16 cellular contexts compared by ENCODE assay signal in genomic region chr2:30172622-30173021, GRCh38. TPM values are rescaled to one million over a fixed set of nuclear protein-coding genes. Genes with fewer than 3 reads are reported as not detected.
DNase-seq lines count a peak whose midpoint lies in the region; ATAC-seq and TF ChIP-seq lines count a peak whose summit lies in the region.
"Had no signal": no experiment of that assay in that cellular context is flagged by ENCODE, and none has a peak within 500 bp of the region (broad histone marks: within the 10 kb centered on the region; RNA-seq: fewer than 3 reads in every experiment).

No MANE protein-coding gene starts in this region.

- no peaks in the 10 kb centered on the region for H3K9me3 Mint-ChIP-seq in CD4-positive, alpha-beta T cell
- H3K9me3 Mint-ChIP-seq in naive thymus-derived CD4-positive, alpha-beta T cell: peaks cover 0 to 26% (median 0%) of the 10 kb centered on the region in 11 donors
- no peaks in the 10 kb centered on the region for H3K9me3 Mint-ChIP-seq in activated T-cell treated with anti-CD3 and anti-CD28 coated beads, Interleukin-2, amount 50 U/mL, for 24 hours

- no peak overlapping the region for H3K4me3 Mint-ChIP-seq in CD4-positive, alpha-beta T cell
- no peak overlapping the region for H3K4me3 Mint-ChIP-seq in T-helper 17 cell
- H3K4me3 Mint-ChIP-seq in naive thymus-derived CD4-positive, alpha-beta T cell: no peak overlapping the region
- no peak overlapping the region for H3K4me3 Mint-ChIP-seq in activated T-cell treated with anti-CD3 and anti-CD28 coated beads, Interleukin-2, amount 50 U/mL, for 24 hours
- H3K4me3 Mint-ChIP-seq: CD4-positive, CD25-positive, alpha-beta regulatory T cell had no signal

- no peak overlapping the region for H3K4me3 ChIP-seq in naive thymus-derived CD4-positive, alpha-beta T cell (ENCODE audit: low read length)
- H3K4me3 ChIP-seq: GM23248, HAP-1 had no signal

- POLR2A ChIA-PET in CD4-positive, alpha-beta T cell (lab: Charles Lee): no interaction called here
- POLR2A ChIA-PET in naive thymus-derived CD4-positive, alpha-beta T cell (lab: Charles Lee): no interaction called here

- no peaks in the 10 kb centered on the region for H3K27me3 ChIP-seq in CD4-positive, alpha-beta T cell (ENCODE audit: control insufficient read depth, insufficient read depth, low read length)
- no peaks in the 10 kb centered on the region for H3K27me3 ChIP-seq in naive thymus-derived CD4-positive, alpha-beta T cell (ENCODE audit: control insufficient read depth in 2 of 2, insufficient read depth in 2 of 2, low read length in 2 of 2)
- H3K27me3 ChIP-seq: BE2C had no signal

- H3K36me3 Mint-ChIP-seq in CD4-positive, alpha-beta T cell (ENCODE audit: low read depth): no peaks in the 10 kb centered on the region
- peaks cover 12% of the 10 kb centered on the region for H3K36me3 Mint-ChIP-seq in T-helper 17 cell (ENCODE audit: low read depth)
- H3K36me3 Mint-ChIP-seq in naive thymus-derived CD4-positive, alpha-beta T cell: peaks cover 0 to 10% (median 0%) of the 10 kb centered on the region in 5 donors
- no peaks in the 10 kb centered on the region for H3K36me3 Mint-ChIP-seq in activated T-cell treated with anti-CD3 and anti-CD28 coated beads, Interleukin-2, amount 50 U/mL, for 24 hours (ENCODE audit: low read depth)

- H3K4me1 Mint-ChIP-seq in CD4-positive, alpha-beta T cell (ENCODE audit: low read depth): no peaks in the 10 kb centered on the region
- H3K4me1 Mint-ChIP-seq in T-helper 17 cell: peaks cover 22% of the 10 kb centered on the region
- peaks cover 0 to 5% (median 0%) of the 10 kb centered on the region in 7 donors for H3K4me1 Mint-ChIP-seq in naive thymus-derived CD4-positive, alpha-beta T cell
- no peaks in the 10 kb centered on the region for H3K4me1 Mint-ChIP-seq in activated T-cell treated with anti-CD3 and anti-CD28 coated beads, Interleukin-2, amount 50 U/mL, for 24 hours (ENCODE audit: low read depth)

- H3K27me3 Mint-ChIP-seq in CD4-positive, alpha-beta T cell: no peaks in the 10 kb centered on the region
- no peaks in the 10 kb centered on the region for H3K27me3 Mint-ChIP-seq in T-helper 17 cell
- H3K27me3 Mint-ChIP-seq in naive thymus-derived CD4-positive, alpha-beta T cell: peaks cover 0 to 4% (median 3%) of the 10 kb centered on the region in 5 donors
- H3K27me3 Mint-ChIP-seq in activated T-cell treated with anti-CD3 and anti-CD28 coated beads, Interleukin-2, amount 50 U/mL, for 24 hours: no peaks in the 10 kb centered on the region

- no peaks in the 10 kb centered on the region for H3K9me3 ChIP-seq in CD4-positive, alpha-beta T cell (ENCODE audit: control insufficient read depth, low read length)
- no peaks in the 10 kb centered on the region for H3K9me3 ChIP-seq in T-helper 17 cell (ENCODE audit: control insufficient read depth, low read length, poor library complexity, severe bottlenecking)
- no peaks in the 10 kb centered on the region for H3K9me3 ChIP-seq in naive thymus-derived CD4-positive, alpha-beta T cell (ENCODE audit: control insufficient read depth in 2 of 3, low read length in 3 of 3)
- H3K9me3 ChIP-seq: BE2C, HAP-1 had no signal

- intact Hi-C loops in CD4-positive, alpha-beta T cell (cut with DNase I, micrococcal nuclease): no loop called here
- intact Hi-C loops in naive thymus-derived CD4-positive, alpha-beta T cell (cut with micrococcal nuclease): no loop called here

- H3K27ac Mint-ChIP-seq in CD4-positive, alpha-beta T cell: no peak overlapping the region
- peak overlapping the region; percentile 95 for H3K27ac Mint-ChIP-seq in T-helper 17 cell
- H3K27ac Mint-ChIP-seq in naive thymus-derived CD4-positive, alpha-beta T cell: no peak overlapping the region
- H3K27ac Mint-ChIP-seq in activated T-cell treated with anti-CD3 and anti-CD28 coated beads, Interleukin-2, amount 50 U/mL, for 24 hours: no peak overlapping the region
- H3K27ac Mint-ChIP-seq: CD4-positive, CD25-positive, alpha-beta regulatory T cell had no signal

- CTCF ChIA-PET in CD4-positive, alpha-beta T cell (lab: Charles Lee): no interaction called here
- CTCF ChIA-PET in naive thymus-derived CD4-positive, alpha-beta T cell (lab: Charles Lee): interaction anchor here (0.6 kb wide), 1 partner anchor 252 kb away, joined by 5 read pairs; no protein-coding TSS in a partner anchor

- no peak for TF ChIP-seq CTCF in CD4-positive, alpha-beta T cell (IDR thresholded peaks at IDR 0.05)

- no peak for DNase-seq in CD4-positive, alpha-beta T cell
- DNase-seq in T-helper 17 cell (no peak), NOMO-1 (lab: John Stamatoyannopoulos, UW; ENCODE audit: unreplicated experiment in 2 of 2) (no peak)
- DNase-seq in naive thymus-derived CD4-positive, alpha-beta T cell: no peak
- no peak for DNase-seq in activated CD4-positive, alpha-beta T cell treated with anti-CD3 and anti-CD28 coated beads for 4 hours
- DNase-seq in activated T-cell treated with anti-CD3 and anti-CD28 coated beads, Interleukin-2, amount 50 U/mL, for 24 hours: no peak
- DNase-seq: ACHN; BE2C; C1 segment of cervical spinal cord; CD4-positive, CD25-positive, alpha-beta regulatory T cell; DMS153; DMS79; GDM1; GM23248 had no signal

- H3K27ac ChIP-seq in CD4-positive, alpha-beta T cell (ENCODE audit: low read depth, low read length): no peak overlapping the region
- H3K27ac ChIP-seq in naive thymus-derived CD4-positive, alpha-beta T cell (ENCODE audit: low read depth, low read length): no peak overlapping the region
- H3K27ac ChIP-seq: GM23248, HL-60 had no signal

- ATAC-seq in CD4-positive, alpha-beta T cell (ENCODE audit: poor library complexity): peak; percentile 18
- ATAC-seq in T-helper 17 cell: peak; percentile 7
- ATAC-seq in naive thymus-derived CD4-positive, alpha-beta T cell: peak; percentile 12

- H3K36me3 ChIP-seq in naive thymus-derived CD4-positive, alpha-beta T cell (ENCODE audit: control insufficient read depth in 2 of 3, insufficient read depth in 3 of 3, low read length in 3 of 3): no peaks in the 10 kb centered on the region
- H3K36me3 ChIP-seq: BE2C, HAP-1 had no signal

- H3K4me1 ChIP-seq in naive thymus-derived CD4-positive, alpha-beta T cell (ENCODE audit: control insufficient read depth in 2 of 2, insufficient read depth in 2 of 2, low read length in 2 of 2): no peaks in the 10 kb centered on the region
- H3K4me1 ChIP-seq: BE2C, HAP-1 had no signal

RNA-seq across cellular contexts. Expression of gene YPEL5, which starts 25.8 kb away (rescaled TPM):
- total RNA-seq in CD4-positive, alpha-beta T cell: 100 to 1,000 TPM; 932 to 972 TPM
- 100 to 1,000 TPM; 614 to 922 TPM for total RNA-seq in T-helper 17 cell
- 1,000 to 10,000 TPM in 1 of 5 experiments, 100 to 1,000 TPM in 1, 10 to 100 TPM in 3; 30.9 to 1,022 (median 98.3) TPM for total RNA-seq in naive thymus-derived CD4-positive, alpha-beta T cell
- 100 to 1,000 TPM in 1 of 2 donors, 10 to 100 TPM in 1; 86.3 to 129 TPM for polyA plus RNA-seq in naive thymus-derived CD4-positive, alpha-beta T cell

RNA-seq across cellular contexts. Expression of gene LBH, which starts 58.7 kb away (rescaled TPM):
- 100 to 1,000 TPM; 131 to 135 TPM for total RNA-seq in CD4-positive, alpha-beta T cell
- 100 to 1,000 TPM; 118 to 127 TPM for total RNA-seq in T-helper 17 cell
- total RNA-seq in naive thymus-derived CD4-positive, alpha-beta T cell: 100 to 1,000 TPM; 146 to 517 (median 192) TPM
- polyA plus RNA-seq in naive thymus-derived CD4-positive, alpha-beta T cell: 100 to 1,000 TPM; 269 to 292 TPM
